Comparison of ENCODE assay signal across 21 cellular contexts in genomic region chr14:84108746-84109457, GRCh38.
"Had no signal": no experiment of that assay in that cellular context is flagged by ENCODE, and none has a peak within 500 bp of the region (broad histone marks: within the 10 kb centered on the region; RNA-seq: fewer than 3 reads in every experiment).

No MANE protein-coding gene starts in this region.

- H3K36me3 Mint-ChIP-seq: activated naive CD8-positive, alpha-beta T cell; type B pancreatic cell had no signal

- H3K36me3 ChIP-seq: esophagus squamous epithelium, left ventricle myocardium inferior, right atrium auricular region had no signal

- H3K27ac ChIP-seq: esophagus squamous epithelium, left ventricle myocardium inferior, right atrium auricular region, skin epidermis had no signal

- DNase-seq: activated CD4-positive, alpha-beta T cell treated with anti-CD3 and anti-CD28 coated beads for 48 hours; activated CD8-positive, alpha-beta memory T cell treated with anti-CD3 and anti-CD28 coated beads, Interleukin-2, amount 50 U/mL, for 48 hours; activated gamma-delta T cell; activated T-cell treated with anti-CD3 and anti-CD28 coated beads, Interleukin-2, amount 50 U/mL, for 72 hours; anterior cingulate cortex; effector CD8-positive, alpha-beta T cell; esophagus squamous epithelium; glutamatergic neuron; hypothalamus; left ventricle myocardium inferior; mesenchymal stem cell; stimulated activated CD4-positive, alpha-beta T cell treated with anti-CD3 and anti-CD28 coated beads, Interleukin-4, amount 100 ng/mL, for 24 hours; stimulated activated CD8-positive, alpha-beta memory T cell treated with anti-CD3 and anti-CD28 coated beads, Interleukin-4, amount 100 ng/mL, for 48 hours; T-helper 17 cell had no signal

- H3K4me1 ChIP-seq: esophagus squamous epithelium, left ventricle myocardium inferior, right atrium auricular region had no signal

- H3K9me3 ChIP-seq: esophagus squamous epithelium, left ventricle myocardium inferior, right atrium auricular region had no signal

- H3K4me3 Mint-ChIP-seq: activated naive CD8-positive, alpha-beta T cell; activated T-cell treated with anti-CD3 and anti-CD28 coated beads, Interleukin-2, amount 50 U/mL, for 72 hours; nephron; stimulated activated naive CD8-positive, alpha-beta T cell treated with anti-CD3 and anti-CD28 coated beads, Interleukin-15, Interleukin-2, amounts not matched to agents 100 ng/mL and 50 ng/mL, for 24 hours; T-helper 17 cell; type B pancreatic cell had no signal

- H3K4me3 ChIP-seq: esophagus squamous epithelium, left ventricle myocardium inferior, right atrium auricular region, skin epidermis had no signal

- H3K27me3 Mint-ChIP-seq: activated naive CD8-positive, alpha-beta T cell; progenitor cell of endocrine pancreas; stimulated activated naive CD8-positive, alpha-beta T cell treated with anti-CD3 and anti-CD28 coated beads, Interleukin-15, Interleukin-2, amounts not matched to agents 100 ng/mL and 50 ng/mL, for 24 hours; T-helper 17 cell; type B pancreatic cell had no signal

- H3K4me1 Mint-ChIP-seq: T-helper 17 cell had no signal

- H3K27me3 ChIP-seq: esophagus squamous epithelium, right atrium auricular region had no signal

- H3K9me3 Mint-ChIP-seq: type B pancreatic cell had no signal

- ATAC-seq: activated T-cell treated with anti-CD3 and anti-CD28 coated beads, Interleukin-2, amount 50 U/mL, for 72 hours; T-helper 17 cell had no signal

- H3K27ac Mint-ChIP-seq: activated naive CD8-positive, alpha-beta T cell; activated T-cell treated with anti-CD3 and anti-CD28 coated beads, Interleukin-2, amount 50 U/mL, for 72 hours; progenitor cell of endocrine pancreas; stimulated activated naive CD8-positive, alpha-beta T cell treated with anti-CD3 and anti-CD28 coated beads, Interleukin-15, Interleukin-2, amounts not matched to agents 100 ng/mL and 50 ng/mL, for 24 hours; T-helper 17 cell; type B pancreatic cell had no signal
